Comparison of ENCODE assay signal across 8 cellular contexts in the genomic region with DNA sequence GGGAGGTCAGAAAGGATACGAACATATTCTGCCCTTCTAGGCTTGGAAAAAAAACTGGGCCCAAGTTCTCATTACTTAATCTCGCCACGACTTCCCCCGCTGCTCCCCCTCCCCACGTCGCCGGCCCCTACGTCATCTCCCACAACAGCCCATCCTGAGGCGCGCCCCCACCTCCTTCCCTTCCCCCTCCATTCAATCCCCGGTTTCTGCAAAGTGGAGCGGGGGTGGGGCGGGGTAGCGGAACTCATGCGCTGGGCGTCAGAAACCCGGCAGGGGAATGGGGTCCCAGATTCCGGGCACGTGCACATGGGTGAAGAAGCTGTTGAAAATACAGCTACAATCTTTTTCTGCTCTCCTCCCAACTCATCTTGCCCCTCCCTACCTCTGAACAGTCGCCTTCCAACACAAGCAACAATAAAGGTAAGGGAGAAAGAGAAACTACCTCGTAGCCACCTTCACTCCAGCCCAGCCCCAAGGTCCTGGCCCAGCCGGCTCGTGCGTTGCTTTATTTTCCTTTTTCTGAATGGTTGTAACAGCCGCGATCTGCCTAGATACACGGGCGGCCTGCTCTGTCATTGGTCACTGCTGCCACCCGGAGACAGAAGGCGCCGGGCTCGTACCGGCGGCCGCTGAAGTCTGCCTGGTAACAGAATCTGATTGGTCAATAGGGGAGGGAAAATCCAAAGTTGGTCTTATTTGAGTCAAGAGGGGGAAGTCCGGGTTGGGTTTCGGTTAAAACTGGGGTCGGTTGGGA. TPM values are rescaled to one million over a fixed set of nuclear protein-coding genes. Genes with fewer than 3 reads are reported as not detected.
DNase-seq lines count a peak whose midpoint lies in the region; ATAC-seq and TF ChIP-seq lines count a peak whose summit lies in the region.

A gene (minus strand): TSS at position 484 of the 754 bp plus-strand sequence. CDS start 932 bp downstream, outside the sequence.

- peak within 1 kb of the TSS; percentile 99 for H3K27ac ChIP-seq in BLaER1
- H3K27ac ChIP-seq in coronary artery: peak within 1 kb of the TSS; percentile 85 to 95

- H3K4me1 ChIP-seq in BLaER1: peaks cover 57% of the 10 kb centered on the region

- no peaks in the 10 kb centered on the region for H3K27me3 Mint-ChIP-seq in activated CD4-positive, alpha-beta T cell treated with anti-CD3 and anti-CD28 coated beads, Interleukin-2, amount 10 ng/mL, durations not matched to agents 7 days and 5 days

- H3K36me3 ChIP-seq in BLaER1: peaks cover 45% of the 10 kb centered on the region

- intact Hi-C loops in left colon (cut with DNase I, micrococcal nuclease): no loop called here

- H3K9me3 Mint-ChIP-seq in activated CD4-positive, alpha-beta T cell treated with anti-CD3 and anti-CD28 coated beads, Interleukin-2, amount 10 ng/mL, durations not matched to agents 7 days and 5 days: peaks cover 10% of the 10 kb centered on the region

- H3K4me3 ChIP-seq in BLaER1 (peak within 1 kb of the TSS; percentile 72), coronary artery (peak within 1 kb of the TSS; percentile 70)

- peak within 1 kb of the TSS; percentile 89 for H3K4me3 Mint-ChIP-seq in activated CD4-positive, alpha-beta T cell treated with anti-CD3 and anti-CD28 coated beads, Interleukin-2, amount 10 ng/mL, durations not matched to agents 7 days and 5 days

- peak within 1 kb of the TSS; percentile 99 for H3K4me2 ChIP-seq in BLaER1

- H3K4me1 Mint-ChIP-seq in activated CD4-positive, alpha-beta T cell treated with anti-CD3 and anti-CD28 coated beads, Interleukin-2, amount 10 ng/mL, durations not matched to agents 7 days and 5 days: peaks cover 40% of the 10 kb centered on the region

- no peak for TF ChIP-seq CTCF in coronary artery (IDR thresholded peaks at IDR 0.05)

- peaks cover 30% of the 10 kb centered on the region for H3K9me3 ChIP-seq in BLaER1

- POLR2A ChIA-PET in activated CD4-positive, alpha-beta T cell treated with anti-CD3 and anti-CD28 coated beads, Interleukin-2, amount 10 ng/mL, durations not matched to agents 7 days and 5 days (lab: Charles Lee): interaction anchor here (0.5 kb wide), 1 partner anchor 130 kb away, joined by 5 read pairs; no protein-coding TSS in a partner anchor

- H3K27ac Mint-ChIP-seq in activated CD4-positive, alpha-beta T cell treated with anti-CD3 and anti-CD28 coated beads, Interleukin-2, amount 10 ng/mL, durations not matched to agents 7 days and 5 days: peak within 1 kb of the TSS; percentile 99

- peak within 1 kb of the TSS; percentile 96 for H3K9ac ChIP-seq in BLaER1

- H4K20me1 ChIP-seq in BLaER1: peaks cover 21% of the 10 kb centered on the region; the same call in 1 of the 2 replicates

- DNase-seq in NCI-H69 (lab: John Stamatoyannopoulos, UW): peak; percentile 99
- DNase-seq in activated CD4-positive, alpha-beta T cell treated with anti-CD3 and anti-CD28 coated beads, Interleukin-2, amount 10 ng/mL, durations not matched to agents 7 days and 5 days: peak; percentile 97
- peak; percentile 97 for DNase-seq in coronary artery (ENCODE audit: low spot score)
- peak; percentile 93 to 96 for DNase-seq in left colon
- peak; percentile 96 for DNase-seq in stimulated activated CD4-positive, alpha-beta T cell treated with anti-CD3 and anti-CD28 coated beads, Interleukin-1b, Interleukin-23, amount 100 ng/mL, for 48 hours

- H3K36me3 Mint-ChIP-seq in activated CD4-positive, alpha-beta T cell treated with anti-CD3 and anti-CD28 coated beads, Interleukin-2, amount 10 ng/mL, durations not matched to agents 7 days and 5 days (ENCODE audit: low read depth): peaks cover 39% of the 10 kb centered on the region

- no peaks in the 10 kb centered on the region for H3K27me3 ChIP-seq in BLaER1

- ATAC-seq in GM19328 (IDR thresholded peaks at IDR 0.05; ENCODE audit: unreplicated experiment) (peak; percentile 95), HG03520 (IDR thresholded peaks at IDR 0.05; ENCODE audit: unreplicated experiment) (peak; percentile 93), left colon (peak; percentile 96)

- CTCF ChIA-PET in activated CD4-positive, alpha-beta T cell treated with anti-CD3 and anti-CD28 coated beads, Interleukin-2, amount 10 ng/mL, durations not matched to agents 7 days and 5 days (lab: Charles Lee): interaction anchor here (0.6 to 1.0 kb wide), 2 partner anchors 8 to 42 kb away, joined by 3 read pairs; no protein-coding TSS in a partner anchor

RNA-seq across cellular contexts. Expression of the gene that starts here (rescaled TPM):
- total RNA-seq in activated CD4-positive, alpha-beta T cell treated with anti-CD3 and anti-CD28 coated beads, Interleukin-2, amount 10 ng/mL, durations not matched to agents 7 days and 5 days: 10 to 100 TPM; 69.7 to 76.4 TPM
- 10 to 100 TPM; 20.7 to 20.9 TPM for total RNA-seq in left colon

Comparison
In these comparisons a context has a peak if more than half of its experiments do, and no peak if none do; other contexts are left out.
1. Peak in every context shown above with its lines: DNase-seq, ATAC-seq, H3K4me3 ChIP-seq and H3K27ac ChIP-seq.